8 cellular contexts compared by ENCODE assay signal in the genomic region with DNA sequence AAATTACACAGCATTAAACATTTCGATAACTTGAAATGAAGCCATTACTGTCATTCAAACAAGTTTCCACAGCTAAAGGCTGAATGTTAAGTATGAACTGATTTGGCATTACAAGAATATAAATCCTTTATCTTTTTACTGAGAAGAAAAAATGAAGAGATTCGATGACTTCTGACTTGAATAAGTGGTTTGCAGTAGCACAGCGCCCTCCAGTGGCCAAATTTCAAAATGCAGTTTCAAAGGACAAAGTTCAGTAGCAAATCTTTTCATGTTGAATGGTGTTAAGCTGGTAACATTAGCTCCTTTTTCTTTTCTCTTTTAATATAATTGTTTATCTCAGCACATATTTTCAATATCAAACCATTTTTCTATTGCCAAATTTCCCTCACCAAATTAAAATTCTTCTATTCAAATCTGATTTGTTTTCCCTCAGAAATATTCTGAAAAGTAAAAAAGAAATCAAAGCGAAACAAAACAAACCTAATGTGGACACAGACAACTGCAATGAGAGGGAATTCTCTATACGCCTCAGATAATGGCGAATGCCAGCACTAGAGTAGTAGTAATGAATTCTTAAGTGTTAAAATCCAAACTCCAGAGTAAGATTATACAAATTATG.
DNase-seq lines count a peak whose midpoint lies in the region; ATAC-seq and TF ChIP-seq lines count a peak whose summit lies in the region.

No MANE protein-coding gene starts in this region.

- H3K4me3 ChIP-seq in BJ (ENCODE audit: low read depth, low read length) (no peak overlapping the region), HFF-Myc (replicated peaks; ENCODE audit: low read depth, low read length) (no peak overlapping the region), PC-3 (ENCODE audit: low read length) (no peak overlapping the region), fibroblast of the aortic adventitia (ENCODE audit: low read depth, low read length) (no peak overlapping the region), neutrophil (ENCODE audit: low read depth in 1 of 2, low read length in 1 of 2) (no peak overlapping the region), suprapubic skin (no peak overlapping the region)

- H4K20me1 ChIP-seq in PC-3 (ENCODE audit: low read length), result no peaks in the 10 kb centered on the region

- CTCF ChIA-PET in BJ (lab: Yijun Ruan, JAX) (interaction anchor here (0.6 to 2.4 kb wide), 27 partner anchors 9 to 792 kb away, joined by 3 to 8 read pairs (median 4); no protein-coding TSS in a partner anchor), PC-3 (lab: Charles Lee) (interaction anchor here (0.5 to 1.4 kb wide), 11 partner anchors 11 to 460 kb away, joined by 3 to 8 read pairs (median 3); no protein-coding TSS in a partner anchor)

- no TSS peak for BruUV-seq in PC-3 (replicated peaks; lab: Mats Ljungman, UMichigan)

- no peak overlapping the region for H3K9ac ChIP-seq in PC-3 (ENCODE audit: low read length)

- no peak overlapping the region for H3K4me2 ChIP-seq in PC-3 (ENCODE audit: low read length)

- WGBS in suprapubic skin, result 30% methylated on average over 6 of the region's 6 CpGs

- H3K4me1 Mint-ChIP-seq in activated T-cell treated with anti-CD3 and anti-CD28 coated beads, Interleukin-2, amount 50 U/mL, for 4 hours (ENCODE audit: low read depth), result peaks cover 11% of the 10 kb centered on the region

- H3K4me3 Mint-ChIP-seq in activated T-cell treated with anti-CD3 and anti-CD28 coated beads, Interleukin-2, amount 50 U/mL, for 4 hours, result no peak overlapping the region

- no peaks in the 10 kb centered on the region for H3K27me3 Mint-ChIP-seq in activated T-cell treated with anti-CD3 and anti-CD28 coated beads, Interleukin-2, amount 50 U/mL, for 4 hours (ENCODE audit: low read depth)

- H3K9me2 ChIP-seq in PC-3 (replicated peaks; ENCODE audit: low read length), result no peaks in the 10 kb centered on the region

- H3K4me1 ChIP-seq in PC-3 (ENCODE audit: insufficient read depth, low read length), result no peaks in the 10 kb centered on the region
- no peaks in the 10 kb centered on the region for H3K4me1 ChIP-seq in neutrophil (ENCODE audit: control insufficient read depth in 1 of 2, insufficient read depth in 1 of 2, low read depth in 1 of 2, low read length in 1 of 2)
- peaks cover 1% of the 10 kb centered on the region for H3K4me1 ChIP-seq in suprapubic skin

- H3K79me2 ChIP-seq in PC-3 (ENCODE audit: low read length), result no peaks in the 10 kb centered on the region

- TF ChIP-seq POLR2A in suprapubic skin (IDR thresholded peaks at IDR 0.05), result no peak

- no peaks in the 10 kb centered on the region for H3K27me3 ChIP-seq in BJ (ENCODE audit: control insufficient read depth, insufficient read depth, low read length)
- H3K27me3 ChIP-seq in PC-3 (ENCODE audit: low read length), result no peaks in the 10 kb centered on the region
- H3K27me3 ChIP-seq in neutrophil, result no peaks in the 10 kb centered on the region
- H3K27me3 ChIP-seq in suprapubic skin, result no peaks in the 10 kb centered on the region

- DNase-seq in BJ (ENCODE audit: low read depth) (no peak), HFF-Myc (ENCODE audit: extremely low read depth, low read depth) (peak; percentile 63), PC-3 (peak; percentile 90), fibroblast of the aortic adventitia (ENCODE audit: low read depth) (peak; percentile 86), suprapubic skin (ENCODE audit: low spot score in 2 of 2) (peak; percentile 84 to 90)
- DNase-seq in activated T-cell treated with anti-CD3 and anti-CD28 coated beads, Interleukin-2, amount 50 U/mL, for 4 hours, result peak; percentile 78

- intact Hi-C loops in PC-3 (cut with micrococcal nuclease), result loop anchor here (1.0 to 10.0 kb wide), 6 partner anchors 78 to 703 kb away; no protein-coding TSS in a partner anchor

- TF ChIP-seq EP300 in suprapubic skin (IDR thresholded peaks at IDR 0.05), result no peak

- no peaks in the 10 kb centered on the region for H3F3A ChIP-seq in PC-3 (ENCODE audit: low read length, unreplicated experiment)

- H3K9me3 ChIP-seq in PC-3 (ENCODE audit: low read length) (no peaks in the 10 kb centered on the region), neutrophil (no peaks in the 10 kb centered on the region), suprapubic skin (no peaks in the 10 kb centered on the region)

- H3K36me3 ChIP-seq in BJ (ENCODE audit: control insufficient read depth, insufficient read depth, low read length) (no peaks in the 10 kb centered on the region), PC-3 (ENCODE audit: low read depth, low read length) (no peaks in the 10 kb centered on the region), neutrophil (no peaks in the 10 kb centered on the region), suprapubic skin (no peaks in the 10 kb centered on the region)

- H3K27ac ChIP-seq in PC-3 (ENCODE audit: low read length), result no peak overlapping the region
- no peak overlapping the region for H3K27ac ChIP-seq in neutrophil
- no peak overlapping the region for H3K27ac ChIP-seq in suprapubic skin

- POLR2A ChIA-PET in BJ (lab: Charles Lee), result no interaction called here
- POLR2A ChIA-PET in PC-3 (lab: Charles Lee; ENCODE audit: unreplicated experiment), result no interaction called here

- H2AFZ ChIP-seq in PC-3 (ENCODE audit: low read length), result no peak overlapping the region

- H3K9me3 Mint-ChIP-seq in activated T-cell treated with anti-CD3 and anti-CD28 coated beads, Interleukin-2, amount 50 U/mL, for 4 hours, result no peaks in the 10 kb centered on the region

- peaks cover 9% of the 10 kb centered on the region for H3K36me3 Mint-ChIP-seq in activated T-cell treated with anti-CD3 and anti-CD28 coated beads, Interleukin-2, amount 50 U/mL, for 4 hours (ENCODE audit: insufficient read depth)

- peak; percentile 74 for TF ChIP-seq CTCF in BJ (IDR thresholded peaks at IDR 0.05; ENCODE audit: insufficient read depth, low read depth, low read length)
- peak; percentile 71 for TF ChIP-seq CTCF in HFF-Myc (IDR thresholded peaks at IDR 0.05; ENCODE audit: low read depth, low read length, missing control alignments)
- peak; percentile 95 for TF ChIP-seq CTCF in PC-3 (conservative IDR thresholded peaks at IDR 0.05; ENCODE audit: low read depth, low read length)
- peak; percentile 79 for TF ChIP-seq CTCF in fibroblast of the aortic adventitia (IDR thresholded peaks at IDR 0.05; ENCODE audit: insufficient read depth, low read length)
- TF ChIP-seq CTCF in neutrophil (IDR thresholded peaks at IDR 0.05), result peak; percentile 68
- TF ChIP-seq CTCF in suprapubic skin (IDR thresholded peaks at IDR 0.05), result peak; percentile 78 to 94

- ATAC-seq in PC-3 (0 out of 2 replicates have a peak, but pooled peaks have one; percentile 40), GM21717 (IDR thresholded peaks at IDR 0.05; ENCODE audit: unreplicated experiment) (no peak)
- ATAC-seq in activated T-cell treated with anti-CD3 and anti-CD28 coated beads, Interleukin-2, amount 50 U/mL, for 4 hours, result no peak
